In the genomic region with DNA sequence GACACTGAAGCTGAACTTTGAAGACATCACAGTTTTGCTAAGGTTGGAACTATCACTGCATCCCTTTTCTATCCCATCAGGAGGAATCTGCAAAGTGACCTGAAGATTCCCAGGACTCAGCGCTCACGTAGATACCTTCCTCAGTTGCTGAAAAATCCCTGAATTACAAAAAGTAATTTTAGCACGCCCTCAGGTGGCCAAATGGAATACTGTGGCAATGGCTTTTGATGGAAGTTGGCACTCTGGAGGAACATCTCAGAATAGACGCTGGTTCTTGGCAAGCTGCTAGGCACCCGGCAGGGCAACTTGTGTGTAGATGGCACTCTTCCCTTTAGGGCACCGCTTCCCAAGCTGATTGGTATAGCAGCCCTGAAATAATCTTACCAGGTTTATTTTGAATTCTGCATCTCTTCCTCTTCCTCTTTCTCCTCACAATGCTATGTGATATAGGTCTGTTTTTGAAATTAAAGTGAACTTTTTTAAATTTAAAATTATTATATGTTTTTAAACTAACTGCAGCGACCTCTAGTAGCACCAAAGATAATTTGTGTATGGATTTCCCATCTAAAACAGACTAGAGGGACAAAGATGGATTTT, we compare ENCODE assay signal across 9 cellular contexts. TPM values are rescaled to one million over a fixed set of nuclear protein-coding genes. Genes with fewer than 3 reads are reported as not detected.
DNase-seq lines count a peak whose midpoint lies in the region; ATAC-seq and TF ChIP-seq lines count a peak whose summit lies in the region.
"Had no signal": no experiment of that assay in that cellular context is flagged by ENCODE, and none has a peak within 500 bp of the region (broad histone marks: within the 10 kb centered on the region; RNA-seq: fewer than 3 reads in every experiment).

No MANE protein-coding gene starts in this region.

- DNase-seq in DMS114 treated with DMSO at 0.1 percent for 48 hours (lab: John Stamatoyannopoulos, UW; ENCODE audit: unreplicated experiment), result peak; percentile 58
- DNase-seq in HEK293T (ENCODE audit: extremely low spot score), result peak; percentile 75
- DNase-seq in RPMI8226, result peak; percentile 53
- DNase-seq in chondrocyte (ENCODE audit: low spot score), result no peak
- DNase-seq in lung (ENCODE audit: low spot score), result no peak
- DNase-seq in thyroid gland, result peak; percentile 21 to 35
- no peak for DNase-seq in activated CD4-positive, CD25-positive, alpha-beta regulatory T cell treated with anti-CD3 and anti-CD28 coated beads, Interleukin-2, amount 50 U/mL, for 72 hours
- DNase-seq in stimulated activated naive B cell treated with anti-CD40 and anti-IgM and Interleukin-4, amounts not matched to agents 10 μg/mL and 1 μg/mL and 100 μg/mL, for 72 hours, result no peak

- H3K9me3 ChIP-seq in lung (ENCODE audit: control insufficient read depth in 2 of 2, insufficient read depth in 1 of 2, low read length in 1 of 2) (no peaks in the 10 kb centered on the region), thyroid gland (no peaks in the 10 kb centered on the region)

- WGBS in lung, 2 donors, result 1 to 6% methylated on average over 7 of the region's 7 CpGs
- WGBS in thyroid gland, 2 donors, result 1% methylated on average over 5 to 6 of the region's 7 CpGs

- H3K4me3 ChIP-seq in lung, result no peak overlapping the region
- no peak overlapping the region for H3K4me3 ChIP-seq in thyroid gland (replicated peaks in 1 of 3)

- POLR2A ChIA-PET in HEK293T (lab: Yijun Ruan, JAX), result interaction anchor here (1.7 kb wide), 1 partner anchor 114 kb away, joined by 6 read pairs; a partner anchor contains a TSS

- no peak overlapping the region for H3K4me3 Mint-ChIP-seq in chondrocyte (ENCODE audit: unreplicated experiment)
- peak overlapping the region in 1 of 2 donors; percentile 54 for H3K4me3 Mint-ChIP-seq in stimulated activated naive B cell treated with anti-CD40 and anti-IgM and Interleukin-4, amounts not matched to agents 10 μg/mL and 1 μg/mL and 100 μg/mL, for 72 hours

- TF ChIP-seq CTCF in chondrocyte (IDR thresholded peaks at IDR 0.05) (peak; percentile 82), lung (IDR thresholded peaks at IDR 0.05; ENCODE audit: control extremely low read depth, extremely low read depth) (peak; percentile 6), thyroid gland (IDR thresholded peaks at IDR 0.05) (peak in 5 of 6 experiments; percentile 14 to 47 (median 33))

- intact Hi-C loops in thyroid gland (cut with DNase I), result no loop called here

- no peaks in the 10 kb centered on the region for H3K4me1 Mint-ChIP-seq in chondrocyte (ENCODE audit: low read depth)
- H3K4me1 Mint-ChIP-seq in stimulated activated naive B cell treated with anti-CD40 and anti-IgM and Interleukin-4, amounts not matched to agents 10 μg/mL and 1 μg/mL and 100 μg/mL, for 72 hours, result no peaks in the 10 kb centered on the region

- CTCF ChIA-PET in HEK293T (lab: Yijun Ruan, JAX), result interaction anchor here (1.1 to 1.9 kb wide), 8 partner anchors 11 to 158 kb away, joined by 3 to 21 read pairs (median 4); a partner anchor contains a TSS

- H3K4me1 ChIP-seq in lung (ENCODE audit: control insufficient read depth in 2 of 2, insufficient read depth in 2 of 2, low read length in 2 of 2) (no peaks in the 10 kb centered on the region), thyroid gland (no peaks in the 10 kb centered on the region)

- H3K36me3 Mint-ChIP-seq in chondrocyte (ENCODE audit: low read depth), result no peaks in the 10 kb centered on the region
- no peaks in the 10 kb centered on the region for H3K36me3 Mint-ChIP-seq in stimulated activated naive B cell treated with anti-CD40 and anti-IgM and Interleukin-4, amounts not matched to agents 10 μg/mL and 1 μg/mL and 100 μg/mL, for 72 hours

- H3K9me3 Mint-ChIP-seq in chondrocyte (ENCODE audit: low read depth), result no peaks in the 10 kb centered on the region
- no peaks in the 10 kb centered on the region for H3K9me3 Mint-ChIP-seq in stimulated activated naive B cell treated with anti-CD40 and anti-IgM and Interleukin-4, amounts not matched to agents 10 μg/mL and 1 μg/mL and 100 μg/mL, for 72 hours

- no peak for TF ChIP-seq POLR2A in thyroid gland (IDR thresholded peaks at IDR 0.05)

- H3K27me3 Mint-ChIP-seq in chondrocyte (ENCODE audit: low read depth), result peaks cover 26% of the 10 kb centered on the region
- H3K27me3 Mint-ChIP-seq in stimulated activated naive B cell treated with anti-CD40 and anti-IgM and Interleukin-4, amounts not matched to agents 10 μg/mL and 1 μg/mL and 100 μg/mL, for 72 hours, result peaks cover 0 to 4% of the 10 kb centered on the region in 2 donors

- peaks cover 3% of the 10 kb centered on the region for H3K27me3 ChIP-seq in lung (ENCODE audit: control insufficient read depth, insufficient read depth)
- no peaks in the 10 kb centered on the region for H3K27me3 ChIP-seq in thyroid gland

- no peak for ATAC-seq in lung (ENCODE audit: insufficient read depth, low FRiP score)
- no peak for ATAC-seq in stimulated activated naive B cell treated with anti-CD40 and anti-IgM and Interleukin-4, amounts not matched to agents 10 μg/mL and 1 μg/mL and 100 μg/mL, for 72 hours (replicated peaks)

- H3K27ac ChIP-seq in lung (ENCODE audit: low read depth in 1 of 2, low read length in 1 of 2), result no peak overlapping the region
- H3K27ac ChIP-seq in thyroid gland, result no peak overlapping the region

- H3K36me3 ChIP-seq in lung (ENCODE audit: control insufficient read depth in 2 of 2, insufficient read depth in 2 of 2, low read length in 2 of 2) (no peaks in the 10 kb centered on the region), thyroid gland (no peaks in the 10 kb centered on the region)

- H3K27ac Mint-ChIP-seq in chondrocyte (ENCODE audit: unreplicated experiment), result no peak overlapping the region
- H3K27ac Mint-ChIP-seq in stimulated activated naive B cell treated with anti-CD40 and anti-IgM and Interleukin-4, amounts not matched to agents 10 μg/mL and 1 μg/mL and 100 μg/mL, for 72 hours, result no peak overlapping the region

TF ChIP-seq in HEK293T, 16 proteins besides CTCF, POLR2A, EP300 and RAD21:
- TF ChIP-seq FOXM1 (IDR thresholded peaks at IDR 0.05; ENCODE audit: borderline replicate concordance) (no peak), ZNF384 (IDR thresholded peaks at IDR 0.05) (no peak), SP1 (IDR thresholded peaks at IDR 0.05) (no peak), HDGF (IDR thresholded peaks at IDR 0.05; ENCODE audit: borderline replicate concordance) (no peak), FOXA1 (IDR thresholded peaks at IDR 0.05) (no peak), ARNT (IDR thresholded peaks at IDR 0.05) (no peak), SUZ12 (IDR thresholded peaks at IDR 0.05) (no peak)

RNA-seq across cellular contexts. Expression of a gene that starts 16.3 kb away (rescaled TPM):
- total RNA-seq in chondrocyte (not detected in 3 replicates), lung (not detected), thyroid gland (not detected)
- polyA plus RNA-seq in lung, result not detected
- total RNA-seq: temporal lobe had no signal

Comparison
In these comparisons a context has a peak if more than half of its experiments do, and no peak if none do; other contexts are left out.
1. DNase-seq: peak in DMS114 treated with DMSO at 0.1 percent for 48 hours (single experiment), HEK293T (single experiment), RPMI8226 (single experiment) and thyroid gland (2 of 2); none in chondrocyte (single experiment), lung (single experiment), activated CD4-positive, CD25-positive, alpha-beta regulatory T cell treated with anti-CD3 and anti-CD28 coated beads, Interleukin-2, amount 50 U/mL, for 72 hours (single experiment) and stimulated activated naive B cell treated with anti-CD40 and anti-IgM and Interleukin-4, amounts not matched to agents 10 μg/mL and 1 μg/mL and 100 μg/mL, for 72 hours (single experiment).
2. CTCF ChIP-seq: peak in every context shown above with its lines; median percentile 82 in chondrocyte; 33 in thyroid gland; 6 in lung.